27 cellular contexts compared by ENCODE assay signal in genomic region chr3:25895443-25895842, GRCh38.
DNase-seq lines count a peak whose midpoint lies in the region; FAIRE-seq and TF ChIP-seq lines count a peak whose summit lies in the region.
"Had no signal": no experiment of that assay in that cellular context is flagged by ENCODE, and none has a peak within 500 bp of the region (broad histone marks: within the 10 kb centered on the region; RNA-seq: fewer than 3 reads in every experiment).

No MANE protein-coding gene starts in this region.

- H3K9me3 Mint-ChIP-seq in astrocyte (ENCODE audit: unreplicated experiment) (no peaks in the 10 kb centered on the region), osteocyte (ENCODE audit: unreplicated experiment) (peaks cover 3% of the 10 kb centered on the region)
- H3K9me3 Mint-ChIP-seq: activated CD4-positive, alpha-beta memory T cell treated with anti-CD3 and anti-CD28 coated beads, Interleukin-2, amount 10 ng/mL, durations not matched to agents 7 days and 5 days; activated naive CD8-positive, alpha-beta T cell treated with anti-CD3 and anti-CD28 coated beads for 36 hours; T-helper 1 cell treated with Interleukin-12 subunit alpha and Interleukin-12 subunit beta and Interleukin-4 antibody, amounts not matched to agents 30 μg/mL and 1 μg/mL, for 36 hours had no signal

- H3K4me3 Mint-ChIP-seq in astrocyte (ENCODE audit: unreplicated experiment) (no peak overlapping the region), osteocyte (ENCODE audit: unreplicated experiment) (no peak overlapping the region)
- H3K4me3 Mint-ChIP-seq: activated CD4-positive, alpha-beta memory T cell treated with anti-CD3 and anti-CD28 coated beads, Interleukin-2, amount 10 ng/mL, durations not matched to agents 7 days and 5 days; activated naive CD8-positive, alpha-beta T cell treated with anti-CD3 and anti-CD28 coated beads for 36 hours; T-helper 1 cell treated with Interleukin-12 subunit alpha and Interleukin-12 subunit beta and Interleukin-4 antibody, amounts not matched to agents 30 μg/mL and 1 μg/mL, for 36 hours had no signal

- H3K4me1 Mint-ChIP-seq in astrocyte (ENCODE audit: low read depth, unreplicated experiment) (no peaks in the 10 kb centered on the region), osteocyte (ENCODE audit: unreplicated experiment) (no peaks in the 10 kb centered on the region)
- H3K4me1 Mint-ChIP-seq: activated CD4-positive, alpha-beta memory T cell treated with anti-CD3 and anti-CD28 coated beads, Interleukin-2, amount 10 ng/mL, durations not matched to agents 7 days and 5 days; activated naive CD8-positive, alpha-beta T cell treated with anti-CD3 and anti-CD28 coated beads for 36 hours had no signal

- H3K9me3 ChIP-seq in astrocyte (ENCODE audit: insufficient read depth, low read depth, low read length) (no peaks in the 10 kb centered on the region), kidney (ENCODE audit: control insufficient read depth in 1 of 2, low read length in 2 of 2) (no peaks in the 10 kb centered on the region)
- H3K9me3 ChIP-seq: A549, prostate gland, sigmoid colon, SJSA1, transverse colon had no signal

- H3K36me3 Mint-ChIP-seq in astrocyte (ENCODE audit: low read depth, unreplicated experiment): no peaks in the 10 kb centered on the region
- H3K36me3 Mint-ChIP-seq in osteocyte (ENCODE audit: unreplicated experiment): no peaks in the 10 kb centered on the region
- H3K36me3 Mint-ChIP-seq: activated naive CD8-positive, alpha-beta T cell treated with anti-CD3 and anti-CD28 coated beads for 36 hours had no signal

- H3K27me3 Mint-ChIP-seq in astrocyte (ENCODE audit: low read depth, unreplicated experiment) (no peaks in the 10 kb centered on the region), osteocyte (ENCODE audit: unreplicated experiment) (peaks cover 2% of the 10 kb centered on the region)
- H3K27me3 Mint-ChIP-seq: activated CD4-positive, alpha-beta memory T cell treated with anti-CD3 and anti-CD28 coated beads, Interleukin-2, amount 10 ng/mL, durations not matched to agents 7 days and 5 days; activated naive CD8-positive, alpha-beta T cell treated with anti-CD3 and anti-CD28 coated beads for 36 hours had no signal

- H3K36me3 ChIP-seq in astrocyte (ENCODE audit: insufficient read depth, low read length) (no peaks in the 10 kb centered on the region), kidney (ENCODE audit: control insufficient read depth in 1 of 2, insufficient read depth in 2 of 2, low read length in 2 of 2) (no peaks in the 10 kb centered on the region)
- H3K36me3 ChIP-seq: BLaER1 treated with 17β-estradiol and CSF1 and Interleukin-3, amounts not matched to agents 10 nM and 100 nM; prostate gland; sigmoid colon; SJSA1; transverse colon had no signal

- H4K20me1 ChIP-seq in astrocyte (ENCODE audit: insufficient read depth, low read length): no peaks in the 10 kb centered on the region
- H4K20me1 ChIP-seq: BLaER1 treated with 17β-estradiol and CSF1 and Interleukin-3, amounts not matched to agents 10 nM and 100 nM had no signal

- DNase-seq in AG04449 (ENCODE audit: low read depth, low spot score): peak; percentile 31
- DNase-seq in H54 (ENCODE audit: insufficient read length, low spot score): peak; percentile 47
- peak; percentile 69 for DNase-seq in astrocyte (ENCODE audit: low read depth)
- DNase-seq in kidney tubule cell (ENCODE audit: low spot score): peak; percentile 40
- DNase-seq in kidney: no peak
- DNase-seq in nucleus accumbens (lab: John Stamatoyannopoulos, UW): no peak
- DNase-seq in RWPE1 (ENCODE audit: low spot score): no peak
- no peak for DNase-seq in osteocyte (ENCODE audit: extremely low spot score, unreplicated experiment)
- DNase-seq: activated CD4-positive, alpha-beta memory T cell treated with anti-CD3 and anti-CD28 coated beads, Interleukin-2, amount 10 ng/mL, durations not matched to agents 7 days and 5 days; activated CD4-positive, CD25-positive, alpha-beta regulatory T cell treated with anti-CD3 and anti-CD28 coated beads, Interleukin-2, amount 50 U/mL, for 72 hours; activated naive CD8-positive, alpha-beta T cell treated with anti-CD3 and anti-CD28 coated beads for 36 hours; erythroblast; KBM-7; NCI-H1417 treated with DMSO at 0.1 percent for 48 hours; NCI-H2081 treated with DMSO at 0.1 percent for 48 hours; NCI-H446; PC-9; sigmoid colon; transverse colon had no signal

- no peaks in the 10 kb centered on the region for H3K27me3 ChIP-seq in astrocyte (ENCODE audit: insufficient read depth, low read length)
- H3K27me3 ChIP-seq: BLaER1 treated with 17β-estradiol and CSF1 and Interleukin-3, amounts not matched to agents 10 nM and 100 nM; sigmoid colon; SJSA1; transverse colon had no signal

- FAIRE-seq in H54 (lab: Jason Lieb, UNC) (peak; percentile 95), astrocyte (lab: Jason Lieb, UNC) (no peak), kidney (lab: Jason Lieb, UNC) (no peak)
- FAIRE-seq: A549, frontal cortex, keratinocyte had no signal

- no peak for TF ChIP-seq CTCF in AG04449 (IDR thresholded peaks at IDR 0.05; ENCODE audit: insufficient read depth, low read length, missing control alignments)
- TF ChIP-seq CTCF in astrocyte (IDR thresholded peaks at IDR 0.05; ENCODE audit: insufficient read depth, low read depth, low read length): no peak
- no peak for TF ChIP-seq CTCF in kidney (IDR thresholded peaks at IDR 0.05; ENCODE audit: borderline replicate concordance, extremely low read depth, insufficient read depth)
- no peak for TF ChIP-seq CTCF in RWPE1 (conservative IDR thresholded peaks at IDR 0.05; ENCODE audit: low read depth)
- TF ChIP-seq CTCF in osteocyte (IDR thresholded peaks at IDR 0.05): no peak

- POLR2A ChIA-PET in AG04449 (lab: Yijun Ruan, JAX) (no interaction called here), RWPE1 (lab: Yijun Ruan, JAX; ENCODE audit: low non-redundant PET) (no interaction called here)

- TF ChIP-seq POLR2A in H54 (IDR thresholded peaks at IDR 0.05; ENCODE audit: low read depth, low read length): no peak

- H3K4me3 ChIP-seq in AG04449 (ENCODE audit: low read depth, low read length) (no peak overlapping the region), astrocyte (ENCODE audit: insufficient read depth, low read depth, low read length) (no peak overlapping the region), kidney (ENCODE audit: low read length in 2 of 2) (no peak overlapping the region)
- H3K4me3 ChIP-seq: A549; BLaER1 treated with 17β-estradiol and CSF1 and Interleukin-3, amounts not matched to agents 10 nM and 100 nM; lung; PC-9; prostate gland; sigmoid colon; SJSA1; transverse colon had no signal

- intact Hi-C loops in kidney (cut with DNase I): no loop called here

- no peak overlapping the region for H2AFZ ChIP-seq in astrocyte (ENCODE audit: low read depth, low read length)
- H2AFZ ChIP-seq: PC-9 had no signal

- no peak overlapping the region for H3K9ac ChIP-seq in astrocyte (ENCODE audit: low read length)
- no peak overlapping the region for H3K9ac ChIP-seq in kidney (ENCODE audit: low read length in 2 of 2)
- H3K9ac ChIP-seq: BLaER1 treated with 17β-estradiol and CSF1 and Interleukin-3, amounts not matched to agents 10 nM and 100 nM had no signal

- H3K79me2 ChIP-seq in astrocyte (ENCODE audit: insufficient read depth, low read length): no peaks in the 10 kb centered on the region

- CTCF ChIA-PET in AG04449 (lab: Yijun Ruan, JAX) (no interaction called here), RWPE1 (lab: Yijun Ruan, JAX) (no interaction called here)

- H3K4me1 ChIP-seq in astrocyte (ENCODE audit: insufficient read depth, low read length) (no peaks in the 10 kb centered on the region), kidney (ENCODE audit: control insufficient read depth in 1 of 2, insufficient read depth in 1 of 2, low read depth in 1 of 2, low read length in 2 of 2) (no peaks in the 10 kb centered on the region)
- H3K4me1 ChIP-seq: A549, prostate gland, sigmoid colon, SJSA1, transverse colon had no signal

- no peak overlapping the region for H3K27ac Mint-ChIP-seq in astrocyte (ENCODE audit: unreplicated experiment)
- no peak overlapping the region for H3K27ac Mint-ChIP-seq in osteocyte (ENCODE audit: unreplicated experiment)
- H3K27ac Mint-ChIP-seq: activated CD4-positive, alpha-beta memory T cell treated with anti-CD3 and anti-CD28 coated beads, Interleukin-2, amount 10 ng/mL, durations not matched to agents 7 days and 5 days; activated naive CD8-positive, alpha-beta T cell treated with anti-CD3 and anti-CD28 coated beads for 36 hours; T-helper 1 cell treated with Interleukin-12 subunit alpha and Interleukin-12 subunit beta and Interleukin-4 antibody, amounts not matched to agents 30 μg/mL and 1 μg/mL, for 36 hours had no signal

- no peak overlapping the region for H3K4me2 ChIP-seq in astrocyte (ENCODE audit: low read length)
- H3K4me2 ChIP-seq: A549; BLaER1 treated with 17β-estradiol and CSF1 and Interleukin-3, amounts not matched to agents 10 nM and 100 nM; PC-9 had no signal

- H3K27ac ChIP-seq in astrocyte (ENCODE audit: low read depth, low read length) (no peak overlapping the region), kidney (ENCODE audit: low read depth in 2 of 2, low read length in 2 of 2) (no peak overlapping the region), RWPE1 (no peak overlapping the region)
- H3K27ac ChIP-seq: A549; BLaER1 treated with 17β-estradiol and CSF1 and Interleukin-3, amounts not matched to agents 10 nM and 100 nM; PC-9; prostate gland; sigmoid colon; SJSA1; transverse colon had no signal

Comparison
In these comparisons a context has a peak if more than half of its experiments do, and no peak if none do; other contexts are left out.
1. DNase-seq: peak in AG04449 (single experiment), H54 (single experiment), astrocyte (single experiment) and kidney tubule cell (single experiment); none in kidney (single experiment), nucleus accumbens (0 of 56), RWPE1 (single experiment) and osteocyte (single experiment).